ENCODE assay signal across 8 cellular contexts in genomic region chr4:92304636-92305035, GRCh38. TPM values are rescaled to one million over a fixed set of nuclear protein-coding genes. Genes with fewer than 3 reads are reported as not detected.
DNase-seq lines count a peak whose midpoint lies in the region; ATAC-seq and TF ChIP-seq lines count a peak whose summit lies in the region.

No MANE protein-coding gene starts in this region.

- no peak for TF ChIP-seq CTCF in WTC11 (IDR thresholded peaks at IDR 0.05)
- TF ChIP-seq CTCF in prostate gland (IDR thresholded peaks at IDR 0.05): no peak

- DNase-seq in NCI-H2227 (lab: John Stamatoyannopoulos, UW; ENCODE audit: unreplicated experiment): peak; percentile 11
- no peak for DNase-seq in NCI-H2227 treated with DMSO at 0.1 percent for 48 hours (lab: John Stamatoyannopoulos, UW)
- peak; percentile 24 for DNase-seq in WTC11 (ENCODE audit: low spot score)
- DNase-seq in stimulated activated CD4-positive, alpha-beta T cell treated with anti-CD3 and anti-CD28 coated beads, Interleukin-4, amount 100 ng/mL, for 1 hour: no peak
- DNase-seq in prostate gland (ENCODE audit: low spot score): no peak
- DNase-seq in T-helper 9 cell: no peak

- H3K36me3 Mint-ChIP-seq in WTC11: no peaks in the 10 kb centered on the region

- H3K27ac Mint-ChIP-seq in WTC11: peak overlapping the region; percentile 90

- H3K4me3 ChIP-seq in iPS-18a (ENCODE audit: low read length) (peak overlapping the region; percentile 86), stomach smooth muscle (ENCODE audit: low read length in 2 of 2) (peak overlapping the region; percentile 63 to 65), prostate gland (peak overlapping the region in 1 of 2 donors; percentile 22)

- peak overlapping the region; percentile 51 for H3K9ac ChIP-seq in iPS-18a (ENCODE audit: low read length)
- H3K9ac ChIP-seq in stomach smooth muscle (ENCODE audit: low read length in 2 of 2): no peak overlapping the region

- H3K27ac ChIP-seq in iPS-18a (ENCODE audit: low read length) (no peak overlapping the region), stomach smooth muscle (ENCODE audit: low read length) (no peak overlapping the region), prostate gland (no peak overlapping the region)

- H3K9me3 Mint-ChIP-seq in WTC11: no peaks in the 10 kb centered on the region

- H3K9me3 ChIP-seq in iPS-18a (ENCODE audit: control insufficient read depth, low read depth, low read length): no peaks in the 10 kb centered on the region
- no peaks in the 10 kb centered on the region for H3K9me3 ChIP-seq in stomach smooth muscle (ENCODE audit: control insufficient read depth in 2 of 2, low read length in 2 of 2)
- H3K9me3 ChIP-seq in prostate gland: no peaks in the 10 kb centered on the region

- WGBS in prostate gland: 4% methylated on average over 18 of the region's 18 CpGs

- peaks cover 38% of the 10 kb centered on the region for H3K4me1 ChIP-seq in iPS-18a (ENCODE audit: control insufficient read depth, low read depth, low read length)
- H3K4me1 ChIP-seq in stomach smooth muscle (ENCODE audit: control insufficient read depth, insufficient read depth, low read length): peaks cover 11% of the 10 kb centered on the region
- H3K4me1 ChIP-seq in prostate gland (replicated peaks): no peaks in the 10 kb centered on the region

- TF ChIP-seq POLR2A in prostate gland (IDR thresholded peaks at IDR 0.05): no peak

- intact Hi-C loops in prostate gland (cut with DNase I): no loop called here

- no peak for ATAC-seq in WTC11

- POLR2A ChIA-PET in WTC11 (lab: Charles Lee): interaction anchor here (0.7 to 2.0 kb wide), 4 partner anchors 8 to 142 kb away, joined by 3 to 8 read pairs (median 4); no protein-coding TSS in a partner anchor

- H3K27me3 ChIP-seq in iPS-18a (ENCODE audit: control insufficient read depth, insufficient read depth, low read length): no peaks in the 10 kb centered on the region
- peaks cover 23 to 39% of the 10 kb centered on the region in 2 donors for H3K27me3 ChIP-seq in stomach smooth muscle (ENCODE audit: control insufficient read depth in 1 of 2, insufficient read depth in 2 of 2, low read length in 2 of 2)
- peaks cover 2% of the 10 kb centered on the region for H3K27me3 ChIP-seq in prostate gland (replicated peaks; ENCODE audit: insufficient read depth)

- H3K27me3 Mint-ChIP-seq in WTC11 (ENCODE audit: low read depth): no peaks in the 10 kb centered on the region

- H3K4me1 Mint-ChIP-seq in WTC11: peaks cover 54% of the 10 kb centered on the region

- H3K36me3 ChIP-seq in iPS-18a (ENCODE audit: control insufficient read depth, low read depth, low read length): no peaks in the 10 kb centered on the region
- no peaks in the 10 kb centered on the region for H3K36me3 ChIP-seq in stomach smooth muscle (ENCODE audit: control insufficient read depth in 2 of 2, insufficient read depth in 2 of 2, low read length in 2 of 2)
- H3K36me3 ChIP-seq in prostate gland: no peaks in the 10 kb centered on the region

- H3K4me3 Mint-ChIP-seq in WTC11: peak overlapping the region; percentile 93

- CTCF ChIA-PET in WTC11 (lab: Charles Lee): interaction anchor here (1.6 kb wide), 1 partner anchor 12 kb away, joined by 6 read pairs; no protein-coding TSS in a partner anchor

TF ChIP-seq in WTC11, 78 proteins besides CTCF, POLR2A, EP300 and RAD21:
- TF ChIP-seq ZNF219 (CRISPR knock-in tag; IDR thresholded peaks at IDR 0.05; ENCODE audit: borderline replicate concordance): no peak
- no peak for TF ChIP-seq IRF2 (CRISPR knock-in tag; IDR thresholded peaks at IDR 0.05; ENCODE audit: borderline replicate concordance, low read depth)
- TF ChIP-seq FOXP1 (CRISPR knock-in tag; IDR thresholded peaks at IDR 0.05; ENCODE audit: borderline replicate concordance): no peak
- no peak for TF ChIP-seq CREM (CRISPR knock-in tag; IDR thresholded peaks at IDR 0.05)
- no peak for TF ChIP-seq ETV6 (CRISPR knock-in tag; IDR thresholded peaks at IDR 0.05)
- no peak for TF ChIP-seq ZSCAN18 (CRISPR knock-in tag; IDR thresholded peaks at IDR 0.05)
- TF ChIP-seq NFE2L1 (CRISPR knock-in tag; IDR thresholded peaks at IDR 0.05): no peak
- no peak for TF ChIP-seq PREB (CRISPR knock-in tag; IDR thresholded peaks at IDR 0.05; ENCODE audit: borderline replicate concordance)
- TF ChIP-seq NFATC4 (CRISPR knock-in tag; IDR thresholded peaks at IDR 0.05): no peak
- no peak for TF ChIP-seq HMGA2 (CRISPR knock-in tag; IDR thresholded peaks at IDR 0.05)
- TF ChIP-seq, protein P1, sequence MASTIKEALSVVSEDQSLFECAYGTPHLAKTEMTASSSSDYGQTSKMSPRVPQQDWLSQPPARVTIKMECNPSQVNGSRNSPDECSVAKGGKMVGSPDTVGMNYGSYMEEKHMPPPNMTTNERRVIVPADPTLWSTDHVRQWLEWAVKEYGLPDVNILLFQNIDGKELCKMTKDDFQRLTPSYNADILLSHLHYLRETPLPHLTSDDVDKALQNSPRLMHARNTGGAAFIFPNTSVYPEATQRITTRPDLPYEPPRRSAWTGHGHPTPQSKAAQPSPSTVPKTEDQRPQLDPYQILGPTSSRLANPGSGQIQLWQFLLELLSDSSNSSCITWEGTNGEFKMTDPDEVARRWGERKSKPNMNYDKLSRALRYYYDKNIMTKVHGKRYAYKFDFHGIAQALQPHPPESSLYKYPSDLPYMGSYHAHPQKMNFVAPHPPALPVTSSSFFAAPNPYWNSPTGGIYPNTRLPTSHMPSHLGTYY (CRISPR knock-in tag; IDR thresholded peaks at IDR 0.05): no peak
- TF ChIP-seq ZNF425 (CRISPR knock-in tag; conservative IDR thresholded peaks at IDR 0.05): no peak
- TF ChIP-seq EMX1 (CRISPR knock-in tag; IDR thresholded peaks at IDR 0.05): no peak
- no peak for TF ChIP-seq TP53 (CRISPR knock-in tag; IDR thresholded peaks at IDR 0.05)

RNA-seq across cellular contexts. Expression of gene GRID2, which starts 0.9 kb away (rescaled TPM):
- total RNA-seq in WTC11 (2021): 24.6 to 26.8 TPM (median 25.5 TPM) in 3 replicates
- 10 to 100 TPM in 1 of 2 donors, under 1 TPM in 1; 0.09 to 11.0 TPM for total RNA-seq in prostate gland

Comparison
In these comparisons a context has a peak if more than half of its experiments do, and no peak if none do; other contexts are left out.
1. DNase-seq: peak in NCI-H2227 (single experiment) and WTC11 (single experiment); none in NCI-H2227 treated with DMSO at 0.1 percent for 48 hours (single experiment), stimulated activated CD4-positive, alpha-beta T cell treated with anti-CD3 and anti-CD28 coated beads, Interleukin-4, amount 100 ng/mL, for 1 hour (single experiment), prostate gland (single experiment) and T-helper 9 cell (single experiment).